In genomic region chr11:126853732-126854131, GRCh38 we compare ENCODE assay signal across 18 cellular contexts.
DNase-seq lines count a peak whose midpoint lies in the region; ATAC-seq and TF ChIP-seq lines count a peak whose summit lies in the region.
"Had no signal": no experiment of that assay in that cellular context is flagged by ENCODE, and none has a peak within 500 bp of the region (broad histone marks: within the 10 kb centered on the region; RNA-seq: fewer than 3 reads in every experiment).

No MANE protein-coding gene starts in this region.

- no peak for TF ChIP-seq CTCF in HFFc6 (IDR thresholded peaks at IDR 0.05)

- CTCF ChIA-PET in HEK293T (lab: Yijun Ruan, JAX): no interaction called here

- H3K9me3 Mint-ChIP-seq in HFFc6: no peaks in the 10 kb centered on the region
- H3K9me3 Mint-ChIP-seq: activated naive CD8-positive, alpha-beta T cell treated with anti-CD3 and anti-CD28 coated beads, Interleukin-2, amount 10 ng/mL, durations not matched to agents 7 days and 5 days; stimulated activated memory B cell treated with anti-CD40 and anti-IgM and Interleukin-4, amounts not matched to agents 10 μg/mL and 1 μg/mL and 100 μg/mL, for 72 hours; type B pancreatic cell had no signal

- no peak overlapping the region; the same call in 1 of the 2 replicates for H3K27ac Mint-ChIP-seq in HFFc6
- H3K27ac Mint-ChIP-seq: activated naive CD8-positive, alpha-beta T cell treated with anti-CD3 and anti-CD28 coated beads, Interleukin-2, amount 10 ng/mL, durations not matched to agents 7 days and 5 days; stimulated activated memory B cell treated with anti-CD40 and anti-IgM and Interleukin-4, amounts not matched to agents 10 μg/mL and 1 μg/mL and 100 μg/mL, for 72 hours; type B pancreatic cell had no signal

- ATAC-seq in GM18873 (IDR thresholded peaks at IDR 0.05; ENCODE audit: low FRiP score, unreplicated experiment) (peak; percentile 64), HG03354 (IDR thresholded peaks at IDR 0.05; ENCODE audit: poor library complexity, severe bottlenecking, unreplicated experiment) (peak; percentile 85), HG02885 (IDR thresholded peaks at IDR 0.05; ENCODE audit: poor library complexity, unreplicated experiment) (no peak)
- ATAC-seq: stimulated activated memory B cell treated with anti-CD40 and anti-IgM and Interleukin-4, amounts not matched to agents 10 μg/mL and 1 μg/mL and 100 μg/mL, for 72 hours had no signal

- POLR2A ChIA-PET in HEK293T (lab: Yijun Ruan, JAX): no interaction called here

- no peak overlapping the region for H3K4me3 Mint-ChIP-seq in HFFc6
- H3K4me3 Mint-ChIP-seq: activated naive CD8-positive, alpha-beta T cell treated with anti-CD3 and anti-CD28 coated beads, Interleukin-2, amount 10 ng/mL, durations not matched to agents 7 days and 5 days; stimulated activated memory B cell treated with anti-CD40 and anti-IgM and Interleukin-4, amounts not matched to agents 10 μg/mL and 1 μg/mL and 100 μg/mL, for 72 hours; type B pancreatic cell had no signal

- peaks cover 2% of the 10 kb centered on the region; the same call in 1 of the 2 replicates for H3K27me3 Mint-ChIP-seq in HFFc6 (ENCODE audit: insufficient read depth)
- H3K27me3 Mint-ChIP-seq: activated naive CD8-positive, alpha-beta T cell treated with anti-CD3 and anti-CD28 coated beads, Interleukin-2, amount 10 ng/mL, durations not matched to agents 7 days and 5 days; stimulated activated memory B cell treated with anti-CD40 and anti-IgM and Interleukin-4, amounts not matched to agents 10 μg/mL and 1 μg/mL and 100 μg/mL, for 72 hours; type B pancreatic cell had no signal

- H3K4me1 Mint-ChIP-seq in HFFc6 (ENCODE audit: low read depth): peaks cover 27% of the 10 kb centered on the region
- H3K4me1 Mint-ChIP-seq: activated naive CD8-positive, alpha-beta T cell treated with anti-CD3 and anti-CD28 coated beads, Interleukin-2, amount 10 ng/mL, durations not matched to agents 7 days and 5 days; stimulated activated memory B cell treated with anti-CD40 and anti-IgM and Interleukin-4, amounts not matched to agents 10 μg/mL and 1 μg/mL and 100 μg/mL, for 72 hours had no signal

- 0 out of 2 replicates have a peak, but pooled peaks cover 13% of the 10 kb centered on the region for H3K36me3 Mint-ChIP-seq in HFFc6 (ENCODE audit: low read depth)
- H3K36me3 Mint-ChIP-seq: activated naive CD8-positive, alpha-beta T cell treated with anti-CD3 and anti-CD28 coated beads, Interleukin-2, amount 10 ng/mL, durations not matched to agents 7 days and 5 days; stimulated activated memory B cell treated with anti-CD40 and anti-IgM and Interleukin-4, amounts not matched to agents 10 μg/mL and 1 μg/mL and 100 μg/mL, for 72 hours; type B pancreatic cell had no signal

- DNase-seq in HFFc6 (peak; percentile 26), kidney tubule cell (ENCODE audit: low spot score) (peak; percentile 84), foreskin melanocyte (no peak), HK-2 (ENCODE audit: unreplicated experiment) (no peak), HEK293T (ENCODE audit: extremely low spot score) (no peak)
- DNase-seq: activated CD4-positive, alpha-beta T cell treated with anti-CD3 and anti-CD28 coated beads for 48 hours; activated naive CD8-positive, alpha-beta T cell treated with anti-CD3 and anti-CD28 coated beads, Interleukin-2, amount 10 ng/mL, durations not matched to agents 7 days and 5 days; activated T-cell treated with anti-CD3 and anti-CD28 coated beads for 4 hours; head of caudate nucleus; kidney; NCI-H187 treated with DMSO at 0.1 percent for 48 hours; NCI-H82; T-helper 9 cell had no signal

TF ChIP-seq in HEK293T, 16 proteins besides CTCF, POLR2A, EP300 and RAD21:
- TF ChIP-seq SP1 (IDR thresholded peaks at IDR 0.05) (no peak), LEF1 (IDR thresholded peaks at IDR 0.05; ENCODE audit: borderline replicate concordance) (no peak), ELF4 (IDR thresholded peaks at IDR 0.05) (no peak), BHLHE40 (IDR thresholded peaks at IDR 0.05; ENCODE audit: borderline replicate concordance) (no peak), FOXK2 (IDR thresholded peaks at IDR 0.05) (no peak), HDGF (IDR thresholded peaks at IDR 0.05; ENCODE audit: borderline replicate concordance) (no peak)

Comparison
In these comparisons a context has a peak if more than half of its experiments do, and no peak if none do; other contexts are left out.
1. DNase-seq: peak in HFFc6 (single experiment) and kidney tubule cell (single experiment); none in foreskin melanocyte (single experiment), HK-2 (single experiment) and HEK293T (single experiment).